ENCODE assay signal across 20 cellular contexts in the genomic region with DNA sequence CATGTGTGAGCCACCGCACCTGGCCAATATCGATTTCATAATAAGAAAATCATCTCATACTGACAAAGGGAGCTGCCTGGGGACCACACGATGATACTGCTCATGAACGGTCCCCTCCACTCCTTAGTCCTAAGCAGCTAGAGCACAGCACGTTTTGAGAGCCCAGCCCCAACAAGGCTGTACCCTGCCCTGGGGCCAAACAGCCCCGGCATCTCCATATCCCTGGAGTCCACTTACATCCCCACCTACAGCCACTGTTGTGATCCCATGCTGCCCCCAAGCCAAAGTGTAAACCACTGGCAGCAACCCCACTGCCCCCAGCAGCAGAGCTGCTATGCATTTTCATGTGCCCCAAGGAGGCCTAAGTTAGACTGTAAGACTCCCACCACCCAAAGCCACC.
"Had no signal": no experiment of that assay in that cellular context is flagged by ENCODE, and none has a peak within 500 bp of the region (broad histone marks: within the 10 kb centered on the region; RNA-seq: fewer than 3 reads in every experiment).

No MANE protein-coding gene starts in this region.

- H3K27ac ChIP-seq: body of pancreas, coronary artery, lower lobe of right lung, ovary, right lobe of liver, vagina had no signal

- H3K4me2 ChIP-seq: smooth muscle cell had no signal

- ATAC-seq: body of pancreas, left cardiac atrium had no signal

- H3K4me1 ChIP-seq: right lobe of liver had no signal

- H3K27me3 Mint-ChIP-seq: activated naive CD4-positive, alpha-beta T cell treated with anti-CD3 and anti-CD28 coated beads, Interleukin-2, amount 50 U/mL, for 24 hours had no signal

- H3K36me3 ChIP-seq: ovary, vagina had no signal

- H3K4me3 ChIP-seq: body of pancreas, coronary artery, lower lobe of right lung, ovary, right lobe of liver, smooth muscle cell, vagina had no signal

- H3K4me3 Mint-ChIP-seq: activated naive CD4-positive, alpha-beta T cell treated with anti-CD3 and anti-CD28 coated beads, Interleukin-2, amount 50 U/mL, for 24 hours; neural crest cell had no signal

- DNase-seq: activated CD4-positive, alpha-beta T cell treated with anti-CD3 and anti-CD28 coated beads, Interleukin-2, amount 50 U/mL, for 1 hour; activated effector memory CD4-positive, alpha-beta T cell treated with Interleukin-2 at 50 U/mL for 16 hours; activated T-cell treated with anti-CD3 and anti-CD28 coated beads, Interleukin-2, amount 50 U/mL, for 1 hour; amniotic stem cell; body of pancreas; central memory CD4-positive, alpha-beta T cell; effector CD4-positive, alpha-beta T cell; foreskin melanocyte; head of caudate nucleus; left cardiac atrium; lower lobe of right lung; midbrain; ovary; right lobe of liver; stimulated activated CD4-positive, alpha-beta T cell treated with anti-CD3 and anti-CD28 coated beads, Interleukin-4, amount 100 ng/mL, for 4 hours had no signal

- H3K9me3 ChIP-seq: body of pancreas, ovary, right lobe of liver, vagina had no signal

- H3K27me3 ChIP-seq: body of pancreas, ovary, right lobe of liver, vagina had no signal

- H3K27ac Mint-ChIP-seq: activated naive CD4-positive, alpha-beta T cell treated with anti-CD3 and anti-CD28 coated beads, Interleukin-2, amount 50 U/mL, for 24 hours had no signal
